In the genomic region with DNA sequence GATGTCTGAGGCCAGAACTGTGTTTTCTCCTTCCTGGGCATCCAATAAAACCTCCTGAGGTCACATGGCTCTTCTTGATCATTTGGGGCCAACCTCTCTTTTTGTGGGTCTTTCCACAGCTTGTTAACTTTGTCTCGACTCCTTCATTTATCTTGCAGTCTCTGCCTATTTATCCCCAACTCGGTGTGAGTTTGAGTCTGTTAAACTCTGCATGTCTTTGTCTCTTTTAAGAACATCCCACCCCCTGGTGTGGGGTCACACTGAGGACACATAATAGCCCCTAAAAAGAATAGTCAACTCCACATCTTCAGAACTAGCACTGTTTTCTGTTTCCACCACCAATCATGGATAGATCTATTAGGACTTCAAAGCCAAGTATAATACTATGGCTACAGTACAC, we compare ENCODE assay signal across 16 cellular contexts.
DNase-seq lines count a peak whose midpoint lies in the region; ATAC-seq and TF ChIP-seq lines count a peak whose summit lies in the region.
"Had no signal": no experiment of that assay in that cellular context is flagged by ENCODE, and none has a peak within 500 bp of the region (broad histone marks: within the 10 kb centered on the region; RNA-seq: fewer than 3 reads in every experiment).

No MANE protein-coding gene starts in this region.

- dilution Hi-C loops in mammary epithelial cell (cut with HindIII; ENCODE audit: low sequenced_read_pairs) = no loop called here

- in situ Hi-C loops in mammary epithelial cell (cut with MboI; ENCODE audit: low sequenced_read_pairs in 2 of 2) = no loop called here

- TF ChIP-seq CTCF in HEK293 (tag by site-specific recombination; IDR thresholded peaks at IDR 0.05) (no peak), mammary epithelial cell (conservative IDR thresholded peaks at IDR 0.05 in 1 of 2, IDR thresholded peaks at IDR 0.05 in 1 of 2; ENCODE audit: extremely low read depth in 1 of 2, insufficient read depth in 1 of 2, low read depth in 1 of 2, low read length in 2 of 2) (no peak), testis (IDR thresholded peaks at IDR 0.05) (no peak)

- no peak for TF ChIP-seq POLR2A in testis (IDR thresholded peaks at IDR 0.05)

- H3K27me3 Mint-ChIP-seq in activated T-helper 17 cell treated with anti-CD3 and anti-CD28 coated beads, Interleukin-2, amount 50 U/mL, for 72 hours = no peaks in the 10 kb centered on the region
- H3K27me3 Mint-ChIP-seq: CD8-positive, alpha-beta memory T cell had no signal

- POLR2A ChIA-PET in HEK293 (lab: Yijun Ruan, JAX) = no interaction called here

- no peak overlapping the region for H3K4me3 Mint-ChIP-seq in activated T-helper 17 cell treated with anti-CD3 and anti-CD28 coated beads, Interleukin-2, amount 50 U/mL, for 72 hours
- H3K4me3 Mint-ChIP-seq: CD14-positive monocyte; CD8-positive, alpha-beta memory T cell had no signal

- no peaks in the 10 kb centered on the region for H3K79me2 ChIP-seq in mammary epithelial cell (ENCODE audit: insufficient read depth, low read length)

- intact Hi-C loops in mammary epithelial cell (cut with micrococcal nuclease) (no loop called here), testis (cut with DNase I; ENCODE audit: low total_unique reads) (no loop called here)

- H3K4me3 ChIP-seq in HEK293 (ENCODE audit: low read depth, low read length) = no peak overlapping the region
- H3K4me3 ChIP-seq in mammary epithelial cell (replicated peaks in 1 of 3; ENCODE audit: insufficient read depth in 1 of 3, low read depth in 2 of 3, low read length in 3 of 3) = no peak overlapping the region
- H3K4me3 ChIP-seq in testis = no peak overlapping the region
- H3K4me3 ChIP-seq: K562 had no signal

- H3K36me3 ChIP-seq in HEK293 (ENCODE audit: control insufficient read depth in 2 of 2, insufficient read depth in 1 of 2, low read length in 2 of 2) (no peaks in the 10 kb centered on the region), mammary epithelial cell (ENCODE audit: insufficient read depth, low read length) (no peaks in the 10 kb centered on the region), testis (ENCODE audit: low read depth, missing control alignments) (no peaks in the 10 kb centered on the region)
- H3K36me3 ChIP-seq: BE2C had no signal

- H3K9me3 ChIP-seq in HEK293 (ENCODE audit: control insufficient read depth, insufficient read depth, low read depth, low read length) (no peaks in the 10 kb centered on the region), mammary epithelial cell (replicated peaks; ENCODE audit: insufficient read depth, low read length) (no peaks in the 10 kb centered on the region), testis (no peaks in the 10 kb centered on the region)
- H3K9me3 ChIP-seq: BE2C, Caco-2 had no signal

- no peaks in the 10 kb centered on the region for H3K27me3 ChIP-seq in mammary epithelial cell (ENCODE audit: insufficient read depth, low read length)
- H3K27me3 ChIP-seq in testis = no peaks in the 10 kb centered on the region
- H3K27me3 ChIP-seq: BE2C had no signal

- no peaks in the 10 kb centered on the region for H3K36me3 Mint-ChIP-seq in activated T-helper 17 cell treated with anti-CD3 and anti-CD28 coated beads, Interleukin-2, amount 50 U/mL, for 72 hours (ENCODE audit: low read depth)
- H3K36me3 Mint-ChIP-seq: CD14-positive monocyte; CD8-positive, alpha-beta memory T cell had no signal

- H3K27ac ChIP-seq in HEK293 (ENCODE audit: extremely low read depth, low read depth, low read length) (no peak overlapping the region), mammary epithelial cell (ENCODE audit: insufficient read depth, low read depth, low read length) (no peak overlapping the region), testis (no peak overlapping the region)

- H3K9me3 Mint-ChIP-seq in activated T-helper 17 cell treated with anti-CD3 and anti-CD28 coated beads, Interleukin-2, amount 50 U/mL, for 72 hours = no peaks in the 10 kb centered on the region
- H3K9me3 Mint-ChIP-seq: CD8-positive, alpha-beta memory T cell had no signal

- peaks cover 7% of the 10 kb centered on the region for H3K4me1 ChIP-seq in HEK293 (ENCODE audit: control insufficient read depth, insufficient read depth, low read length)
- no peaks in the 10 kb centered on the region for H3K4me1 ChIP-seq in mammary epithelial cell (ENCODE audit: insufficient read depth, low read length)
- no peaks in the 10 kb centered on the region for H3K4me1 ChIP-seq in testis
- H3K4me1 ChIP-seq: BE2C, Caco-2 had no signal

- H2AFZ ChIP-seq in mammary epithelial cell (ENCODE audit: low read depth, low read length) = no peak overlapping the region

- CTCF ChIA-PET in HEK293 (lab: Yijun Ruan, JAX) (interaction anchor here (0.7 to 1.6 kb wide), 3 partner anchors 10 to 193 kb away, joined by 3 to 4 read pairs (median 4); no protein-coding TSS in a partner anchor), mammary epithelial cell (lab: Charles Lee; ENCODE audit: low non-redundant PET) (interaction anchor here (0.6 kb wide), 1 partner anchor 460 kb away, joined by 4 read pairs; no protein-coding TSS in a partner anchor)

- BruUV-seq in mammary epithelial cell (replicated peaks; lab: Mats Ljungman, UMichigan) = no TSS peak

- ATAC-seq in activated T-helper 17 cell treated with anti-CD3 and anti-CD28 coated beads, Interleukin-2, amount 50 U/mL, for 72 hours (replicated peaks) = no peak
- no peak for ATAC-seq in HG03378 (IDR thresholded peaks at IDR 0.05; ENCODE audit: unreplicated experiment)
- ATAC-seq: HCT116, K562 had no signal

- no peaks in the 10 kb centered on the region for H3K4me1 Mint-ChIP-seq in activated T-helper 17 cell treated with anti-CD3 and anti-CD28 coated beads, Interleukin-2, amount 50 U/mL, for 72 hours
- H3K4me1 Mint-ChIP-seq: CD8-positive, alpha-beta memory T cell had no signal

- H3K4me2 ChIP-seq in mammary epithelial cell (ENCODE audit: insufficient read depth, low read depth, low read length) = no peak overlapping the region

- DNase-seq in NCI-H2227 (lab: John Stamatoyannopoulos, UW; ENCODE audit: unreplicated experiment) = peak; percentile 15
- DNase-seq in islet precursor cell = peak; percentile 7
- no peak for DNase-seq in NCI-H187 (lab: John Stamatoyannopoulos, UW)
- no peak for DNase-seq in mammary epithelial cell
- no peak for DNase-seq in testis
- DNase-seq: BE2C; Caco-2; CD8-positive, alpha-beta memory T cell; DND-41; GDM1 had no signal

- H3K9ac ChIP-seq in mammary epithelial cell (ENCODE audit: insufficient read depth, low read length) = no peak overlapping the region

- peak overlapping the region; percentile 3 for H3K27ac Mint-ChIP-seq in activated T-helper 17 cell treated with anti-CD3 and anti-CD28 coated beads, Interleukin-2, amount 50 U/mL, for 72 hours
- H3K27ac Mint-ChIP-seq: CD14-positive monocyte had no signal

- WGBS in mammary epithelial cell (ENCODE audit: low coverage, missing lambda C conversion rate) = 69% methylated on average over 2 of the region's 2 CpGs
- 68 to 76% methylated on average over 2 of the region's 2 CpGs for WGBS in testis, 2 donors

- no peaks in the 10 kb centered on the region for H4K20me1 ChIP-seq in mammary epithelial cell (ENCODE audit: insufficient read depth, low read length)

TF ChIP-seq in HEK293, 187 proteins besides CTCF, POLR2A, EP300 and RAD21:
- TF ChIP-seq KLF8 (tag by site-specific recombination; IDR thresholded peaks at IDR 0.05) = no peak
- TF ChIP-seq, protein P1, sequence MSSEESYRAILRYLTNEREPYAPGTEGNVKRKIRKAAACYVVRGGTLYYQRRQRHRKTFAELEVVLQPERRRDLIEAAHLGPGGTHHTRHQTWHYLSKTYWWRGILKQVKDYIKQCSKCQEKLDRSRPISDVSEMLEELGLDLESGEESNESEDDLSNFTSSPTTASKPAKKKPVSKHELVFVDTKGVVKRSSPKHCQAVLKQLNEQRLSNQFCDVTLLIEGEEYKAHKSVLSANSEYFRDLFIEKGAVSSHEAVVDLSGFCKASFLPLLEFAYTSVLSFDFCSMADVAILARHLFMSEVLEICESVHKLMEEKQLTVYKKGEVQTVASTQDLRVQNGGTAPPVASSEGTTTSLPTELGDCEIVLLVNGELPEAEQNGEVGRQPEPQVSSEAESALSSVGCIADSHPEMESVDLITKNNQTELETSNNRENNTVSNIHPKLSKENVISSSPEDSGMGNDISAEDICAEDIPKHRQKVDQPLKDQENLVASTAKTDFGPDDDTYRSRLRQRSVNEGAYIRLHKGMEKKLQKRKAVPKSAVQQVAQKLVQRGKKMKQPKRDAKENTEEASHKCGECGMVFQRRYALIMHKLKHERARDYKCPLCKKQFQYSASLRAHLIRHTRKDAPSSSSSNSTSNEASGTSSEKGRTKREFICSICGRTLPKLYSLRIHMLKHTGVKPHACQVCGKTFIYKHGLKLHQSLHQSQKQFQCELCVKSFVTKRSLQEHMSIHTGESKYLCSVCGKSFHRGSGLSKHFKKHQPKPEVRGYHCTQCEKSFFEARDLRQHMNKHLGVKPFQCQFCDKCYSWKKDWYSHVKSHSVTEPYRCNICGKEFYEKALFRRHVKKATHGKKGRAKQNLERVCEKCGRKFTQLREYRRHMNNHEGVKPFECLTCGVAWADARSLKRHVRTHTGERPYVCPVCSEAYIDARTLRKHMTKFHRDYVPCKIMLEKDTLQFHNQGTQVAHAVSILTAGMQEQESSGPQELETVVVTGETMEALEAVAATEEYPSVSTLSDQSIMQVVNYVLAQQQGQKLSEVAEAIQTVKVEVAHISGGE (tag by site-specific recombination; conservative IDR thresholded peaks at IDR 0.05; ENCODE audit: low read depth) = 0 out of 2 replicates have a peak, but pooled peaks have one; percentile 13

Comparison
In these comparisons a context has a peak if more than half of its experiments do, and no peak if none do; other contexts are left out.
1. DNase-seq: peak in NCI-H2227 (single experiment) and islet precursor cell (single experiment); none in NCI-H187 (0 of 2), mammary epithelial cell (single experiment) and testis (single experiment).